ENCODE assay signal across 13 cellular contexts in the genomic region with DNA sequence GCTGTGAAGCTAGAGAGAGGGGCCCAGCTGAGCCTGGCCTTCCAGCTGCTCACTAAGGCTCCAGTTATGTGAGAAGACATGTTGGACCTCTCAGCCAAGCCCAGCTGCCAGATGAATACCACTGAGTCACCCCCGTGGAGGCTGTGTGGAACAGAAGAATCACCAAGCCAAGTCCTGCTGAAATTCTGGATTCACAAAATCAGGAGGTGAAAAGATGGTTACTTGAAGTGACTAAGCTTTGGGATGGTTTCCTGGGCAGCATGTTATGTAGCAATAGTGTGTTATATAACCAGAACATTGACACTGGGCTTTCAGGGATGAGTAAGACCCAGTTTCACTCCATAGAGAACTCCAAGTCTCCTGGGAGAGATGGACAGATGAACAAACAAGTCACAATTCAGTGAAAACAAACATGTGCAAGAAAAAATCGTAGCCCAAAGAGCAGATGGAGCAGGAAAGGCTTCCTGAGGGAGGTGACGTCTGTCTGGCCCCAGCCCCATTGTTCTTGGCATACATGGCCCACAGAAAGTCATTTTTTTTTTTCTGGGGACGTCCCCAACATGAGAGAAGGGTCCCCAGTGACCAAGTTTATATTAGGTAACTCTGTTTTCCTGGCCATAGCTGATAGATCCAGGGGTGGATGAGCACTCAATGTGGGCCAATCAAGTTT.
DNase-seq lines count a peak whose midpoint lies in the region; ATAC-seq and TF ChIP-seq lines count a peak whose summit lies in the region.
"Had no signal": no experiment of that assay in that cellular context is flagged by ENCODE, and none has a peak within 500 bp of the region (broad histone marks: within the 10 kb centered on the region; RNA-seq: fewer than 3 reads in every experiment).

No MANE protein-coding gene starts in this region.

- H3K27me3 ChIP-seq in right cardiac atrium (ENCODE audit: control insufficient read depth, insufficient read depth) (no peaks in the 10 kb centered on the region), suprapubic skin (no peaks in the 10 kb centered on the region)

- H3K4me1 Mint-ChIP-seq in glutamatergic neuron (ENCODE audit: low read depth, unreplicated experiment), result peaks cover 4% of the 10 kb centered on the region
- H3K4me1 Mint-ChIP-seq: stimulated activated naive CD8-positive, alpha-beta T cell treated with anti-CD3 and anti-CD28 coated beads, Interleukin-15, amount 100 ng/mL, for 72 hours had no signal

- no peak overlapping the region for H3K4me3 ChIP-seq in right cardiac atrium (ENCODE audit: low read length)
- no peak overlapping the region for H3K4me3 ChIP-seq in suprapubic skin
- H3K4me3 ChIP-seq: GM23338 had no signal

- H3K36me3 Mint-ChIP-seq in glutamatergic neuron (ENCODE audit: unreplicated experiment), result no peaks in the 10 kb centered on the region

- TF ChIP-seq CTCF in suprapubic skin (IDR thresholded peaks at IDR 0.05), result no peak
- TF ChIP-seq CTCF in glutamatergic neuron (IDR thresholded peaks at IDR 0.05; ENCODE audit: partially characterized antibody, unreplicated experiment), result no peak

- no peak for TF ChIP-seq POLR2A in suprapubic skin (IDR thresholded peaks at IDR 0.05)

- H3K27ac Mint-ChIP-seq in glutamatergic neuron (ENCODE audit: unreplicated experiment), result no peak overlapping the region
- H3K27ac Mint-ChIP-seq: GM23338; stimulated activated naive CD8-positive, alpha-beta T cell treated with anti-CD3 and anti-CD28 coated beads, Interleukin-15, amount 100 ng/mL, for 72 hours had no signal

- TF ChIP-seq EP300 in suprapubic skin (IDR thresholded peaks at IDR 0.05), result no peak

- H3K4me1 ChIP-seq in right cardiac atrium (ENCODE audit: control insufficient read depth, insufficient read depth, low read length) (peaks cover 2% of the 10 kb centered on the region), suprapubic skin (peaks cover 22% of the 10 kb centered on the region)

- peak in 1 of 2 donors; percentile 58 for ATAC-seq in right cardiac atrium
- ATAC-seq: GM23338; stimulated activated naive CD8-positive, alpha-beta T cell treated with anti-CD3 and anti-CD28 coated beads, Interleukin-15, amount 100 ng/mL, for 72 hours had no signal

- H3K9me3 Mint-ChIP-seq in glutamatergic neuron (ENCODE audit: unreplicated experiment), result peaks cover 2% of the 10 kb centered on the region

- no peak overlapping the region for H3K4me3 Mint-ChIP-seq in glutamatergic neuron (ENCODE audit: unreplicated experiment)
- H3K4me3 Mint-ChIP-seq: GM23338; stimulated activated naive CD8-positive, alpha-beta T cell treated with anti-CD3 and anti-CD28 coated beads, Interleukin-15, amount 100 ng/mL, for 72 hours had no signal

- H3K27me3 Mint-ChIP-seq in glutamatergic neuron (ENCODE audit: unreplicated experiment), result no peaks in the 10 kb centered on the region

- H3K9me3 ChIP-seq in right cardiac atrium (ENCODE audit: control insufficient read depth, low read length) (no peaks in the 10 kb centered on the region), suprapubic skin (no peaks in the 10 kb centered on the region)
- H3K9me3 ChIP-seq: SK-N-SH had no signal

- intact Hi-C loops in right cardiac atrium (cut with DNase I), result no loop called here

- no peaks in the 10 kb centered on the region for H3K36me3 ChIP-seq in suprapubic skin

- H3K27ac ChIP-seq in right cardiac atrium (ENCODE audit: low read length) (no peak overlapping the region), suprapubic skin (no peak overlapping the region)

- 32% methylated on average over 4 of the region's 4 CpGs for WGBS in right cardiac atrium
- WGBS in suprapubic skin, result 22% methylated on average over 4 of the region's 4 CpGs

- peak; percentile 97 for DNase-seq in HS-5 (ENCODE audit: low read depth)
- peak; percentile 44 for DNase-seq in astrocyte of the hippocampus (ENCODE audit: low read depth, low spot score)
- DNase-seq in right cardiac atrium, result peak in 2 of 3 donors; percentile 52 to 54
- DNase-seq in suprapubic skin (ENCODE audit: low spot score in 2 of 2), result peak; percentile 89 to 90
- DNase-seq in glutamatergic neuron, result no peak
- DNase-seq in activated T-cell treated with anti-CD3 and anti-CD28 coated beads for 4 hours, result no peak
- DNase-seq in NCI-H510A (lab: John Stamatoyannopoulos, UW), result no peak
- DNase-seq: activated naive CD4-positive, alpha-beta T cell; NCI-H345; SK-N-SH; stimulated activated CD4-positive, alpha-beta T cell treated with anti-CD3 and anti-CD28 coated beads, Interleukin-2, amount 100 ng/mL, for 24 hours; stimulated activated naive CD8-positive, alpha-beta T cell treated with anti-CD3 and anti-CD28 coated beads, Interleukin-15, amount 100 ng/mL, for 72 hours had no signal

Comparison
In these comparisons a context has a peak if more than half of its experiments do, and no peak if none do; other contexts are left out.
1. DNase-seq: peak in HS-5 (single experiment), astrocyte of the hippocampus (single experiment), right cardiac atrium (2 of 3) and suprapubic skin (2 of 2); none in glutamatergic neuron (single experiment), activated T-cell treated with anti-CD3 and anti-CD28 coated beads for 4 hours (single experiment) and NCI-H510A (single experiment).